In the genomic region with DNA sequence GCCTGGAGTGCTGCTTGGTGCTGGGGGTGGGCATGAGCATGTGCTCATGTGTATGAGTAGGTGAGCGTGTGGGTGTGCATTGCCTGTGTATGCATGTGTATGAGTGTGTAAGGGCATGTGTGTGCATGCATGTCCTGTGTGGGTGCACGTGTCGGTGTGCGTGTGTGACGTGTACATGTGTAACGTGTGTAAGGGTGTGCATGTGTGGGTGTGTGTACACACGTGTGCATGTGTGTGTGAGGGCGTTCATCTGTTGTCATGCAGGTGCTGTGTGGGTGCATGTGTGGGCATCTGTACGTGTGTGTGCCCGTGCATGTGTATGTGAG, we compare ENCODE assay signal across 2 cellular contexts.
TF ChIP-seq lines count a peak whose summit lies in the region.

No MANE protein-coding gene starts in this region.

TF ChIP-seq in HCT116, 20 proteins besides CTCF, POLR2A, EP300 and RAD21:
- no peak for TF ChIP-seq JUND (IDR thresholded peaks at IDR 0.05)
- TF ChIP-seq, protein P1, sequence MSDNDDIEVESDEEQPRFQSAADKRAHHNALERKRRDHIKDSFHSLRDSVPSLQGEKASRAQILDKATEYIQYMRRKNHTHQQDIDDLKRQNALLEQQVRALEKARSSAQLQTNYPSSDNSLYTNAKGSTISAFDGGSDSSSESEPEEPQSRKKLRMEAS (IDR thresholded peaks at IDR 0.05): no peak
- TF ChIP-seq ATF3 (IDR thresholded peaks at IDR 0.05): no peak
- TF ChIP-seq ZFX (IDR thresholded peaks at IDR 0.05): no peak
- no peak for TF ChIP-seq FOSL1 (IDR thresholded peaks at IDR 0.05; ENCODE audit: low read depth)

TF ChIP-seq in GM12878, 131 proteins besides CTCF, POLR2A, EP300 and RAD21:
- no peak for TF ChIP-seq JUND (IDR thresholded peaks at IDR 0.05; ENCODE audit: low read depth, low read length)
- TF ChIP-seq BCL3 (IDR thresholded peaks at IDR 0.05; ENCODE audit: borderline replicate concordance, insufficient read depth, low read depth, low read length, poor library complexity, severe bottlenecking): peak; percentile 63
- TF ChIP-seq TCF3 (IDR thresholded peaks at IDR 0.05; ENCODE audit: borderline replicate concordance, insufficient read depth, low read depth, low read length): 0 out of 2 replicates have a peak, but pooled peaks have one; percentile 27
